37 cellular contexts compared by ENCODE assay signal in the genomic region with DNA sequence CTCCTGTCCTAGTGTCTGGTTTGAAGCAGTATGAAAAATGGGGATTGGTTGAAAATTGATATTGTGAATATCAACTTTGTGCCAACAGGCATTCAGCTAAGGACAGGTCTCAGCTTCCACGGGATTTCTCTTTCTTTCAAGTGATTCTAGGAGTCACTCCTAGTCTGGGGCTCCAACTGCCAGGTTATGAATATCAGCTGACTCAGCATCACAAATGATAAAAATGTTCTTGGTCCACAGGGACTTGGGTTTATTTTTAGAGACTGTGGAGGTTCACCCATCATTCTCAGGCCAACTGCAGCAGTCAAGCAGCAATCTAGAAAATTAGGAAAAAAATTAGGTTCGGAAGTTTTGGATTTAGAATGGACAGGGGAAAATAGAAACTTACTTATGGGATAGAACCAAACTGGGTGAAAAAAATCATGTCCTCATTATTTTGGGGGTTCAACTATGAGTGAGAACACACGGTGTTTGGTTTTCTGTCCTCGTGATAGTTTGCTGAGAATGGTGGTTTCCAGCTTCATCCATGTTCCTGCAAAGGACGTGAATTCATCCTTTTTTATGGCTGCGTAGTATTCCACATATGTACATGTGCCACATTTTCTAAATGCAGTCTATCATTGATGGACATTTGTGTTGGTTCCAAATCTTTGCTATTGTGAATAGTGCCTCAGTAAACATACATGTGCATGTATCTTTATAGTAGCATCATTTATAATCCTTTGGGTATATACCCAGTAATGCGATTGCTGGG. TPM values are rescaled to one million over a fixed set of nuclear protein-coding genes. Genes with fewer than 3 reads are reported as not detected.
"Had no signal": no experiment of that assay in that cellular context is flagged by ENCODE, and none has a peak within 500 bp of the region (broad histone marks: within the 10 kb centered on the region; RNA-seq: fewer than 3 reads in every experiment).

No MANE protein-coding gene starts in this region.

- H3K27me3 ChIP-seq: brain microvascular endothelial cell, esophagus muscularis mucosa, foreskin keratinocyte, gastrocnemius medialis, heart left ventricle had no signal

- H3K36me3 ChIP-seq: brain microvascular endothelial cell, esophagus muscularis mucosa, gastrocnemius medialis, heart left ventricle had no signal

- H3K4me3 Mint-ChIP-seq: activated CD4-positive, alpha-beta memory T cell treated with anti-CD3 and anti-CD28 coated beads for 36 hours; activated CD4-positive, alpha-beta T cell treated with anti-CD3 and anti-CD28 coated beads for 36 hours; activated CD4-positive, alpha-beta T cell treated with anti-CD3 and anti-CD28 coated beads, Interleukin-2, amount 10 ng/mL, durations not matched to agents 24 days and 14 days; activated CD8-positive, alpha-beta T cell treated with anti-CD3 and anti-CD28 coated beads, Interleukin-2, amount 10 ng/mL, durations not matched to agents 7 days and 5 days; activated naive CD8-positive, alpha-beta T cell; activated T-cell treated with anti-CD3 and anti-CD28 coated beads, Interleukin-2, amount 50 U/mL, for 24 hours; activated T-helper 17 cell treated with anti-CD3 and anti-CD28 coated beads, Interleukin-2, amount 50 U/mL, for 72 hours; central memory CD8-positive, alpha-beta T cell; dendritic cell treated with granulocyte-macrophage colony-stimulating factor and Interleukin-4, amounts not matched to agents 40 ng/mL and 50 ng/mL, for 4 days; endodermal cell had no signal

- H3K27ac Mint-ChIP-seq: activated CD4-positive, alpha-beta memory T cell treated with anti-CD3 and anti-CD28 coated beads for 36 hours; activated CD4-positive, alpha-beta T cell treated with anti-CD3 and anti-CD28 coated beads for 36 hours; activated CD4-positive, alpha-beta T cell treated with anti-CD3 and anti-CD28 coated beads, Interleukin-2, amount 10 ng/mL, durations not matched to agents 24 days and 14 days; activated CD8-positive, alpha-beta T cell treated with anti-CD3 and anti-CD28 coated beads, Interleukin-2, amount 10 ng/mL, durations not matched to agents 7 days and 5 days; activated naive CD8-positive, alpha-beta T cell; activated T-cell treated with anti-CD3 and anti-CD28 coated beads, Interleukin-2, amount 50 U/mL, for 24 hours; activated T-helper 17 cell treated with anti-CD3 and anti-CD28 coated beads, Interleukin-2, amount 50 U/mL, for 72 hours; dendritic cell treated with granulocyte-macrophage colony-stimulating factor and Interleukin-4, amounts not matched to agents 40 ng/mL and 50 ng/mL, for 4 days; endodermal cell had no signal

- H3K36me3 Mint-ChIP-seq: activated CD4-positive, alpha-beta memory T cell treated with anti-CD3 and anti-CD28 coated beads for 36 hours; activated naive CD8-positive, alpha-beta T cell had no signal

- FAIRE-seq: astrocyte, bronchial epithelial cell had no signal

- DNase-seq: activated CD4-positive, alpha-beta memory T cell treated with anti-CD3 and anti-CD28 coated beads for 36 hours; activated CD4-positive, alpha-beta T cell treated with anti-CD3 and anti-CD28 coated beads for 36 hours; activated CD4-positive, alpha-beta T cell treated with anti-CD3 and anti-CD28 coated beads, Interleukin-2, amount 10 ng/mL, durations not matched to agents 24 days and 14 days; activated CD4-positive, CD25-positive, alpha-beta regulatory T cell; activated CD4-positive, CD25-positive, alpha-beta regulatory T cell treated with anti-CD3 and anti-CD28 coated beads, Interleukin-2, amount 50 U/mL, for 72 hours; activated CD8-positive, alpha-beta memory T cell treated with anti-CD3 and anti-CD28 coated beads, Interleukin-2, amount 50 U/mL, for 48 hours; activated CD8-positive, alpha-beta T cell treated with anti-CD3 and anti-CD28 coated beads, Interleukin-2, amount 10 ng/mL, durations not matched to agents 7 days and 5 days; activated effector memory CD4-positive, alpha-beta T cell treated with Interleukin-2 at 50 U/mL for 16 hours; activated gamma-delta T cell treated with Interleukin-2 at 50 U/mL for 16 hours; activated naive CD4-positive, alpha-beta T cell treated with anti-CD3 and anti-CD28 coated beads, Interleukin-2, amount 50 U/mL, for 16 hours; activated naive CD4-positive, alpha-beta T cell treated with Interleukin-2 at 50 U/mL for 16 hours; activated T-cell treated with anti-CD3 and anti-CD28 coated beads for 4 hours; activated T-cell treated with anti-CD3 and anti-CD28 coated beads, Interleukin-2, amount 50 U/mL, for 24 hours; amniotic stem cell; anterior cingulate cortex; brain microvascular endothelial cell; dorsolateral prefrontal cortex; effector memory CD4-positive, alpha-beta T cell; endodermal cell; erythroblast; foreskin keratinocyte; gastrocnemius medialis; glutamatergic neuron; heart left ventricle; T-helper 2 cell had no signal

- H3K9me3 Mint-ChIP-seq: activated CD4-positive, alpha-beta memory T cell treated with anti-CD3 and anti-CD28 coated beads for 36 hours; activated CD4-positive, alpha-beta T cell treated with anti-CD3 and anti-CD28 coated beads, Interleukin-2, amount 10 ng/mL, durations not matched to agents 24 days and 14 days; activated T-helper 17 cell treated with anti-CD3 and anti-CD28 coated beads, Interleukin-2, amount 50 U/mL, for 72 hours had no signal

- H3K27ac ChIP-seq: brain microvascular endothelial cell, coronary artery, dorsolateral prefrontal cortex, esophagus muscularis mucosa, foreskin keratinocyte, gastrocnemius medialis, heart left ventricle had no signal

- ATAC-seq: activated CD4-positive, alpha-beta T cell treated with anti-CD3 and anti-CD28 coated beads for 36 hours; activated CD8-positive, alpha-beta T cell treated with anti-CD3 and anti-CD28 coated beads, Interleukin-2, amount 10 ng/mL, durations not matched to agents 7 days and 5 days; activated T-helper 17 cell treated with anti-CD3 and anti-CD28 coated beads, Interleukin-2, amount 50 U/mL, for 72 hours; foreskin keratinocyte; gastrocnemius medialis; heart left ventricle had no signal

- H3K4me1 ChIP-seq: esophagus muscularis mucosa, foreskin keratinocyte, gastrocnemius medialis, heart left ventricle had no signal

- H3K27me3 Mint-ChIP-seq: activated CD4-positive, alpha-beta memory T cell treated with anti-CD3 and anti-CD28 coated beads for 36 hours; activated CD4-positive, alpha-beta T cell treated with anti-CD3 and anti-CD28 coated beads for 36 hours; activated CD4-positive, alpha-beta T cell treated with anti-CD3 and anti-CD28 coated beads, Interleukin-2, amount 10 ng/mL, durations not matched to agents 24 days and 14 days; activated naive CD8-positive, alpha-beta T cell; activated T-helper 17 cell treated with anti-CD3 and anti-CD28 coated beads, Interleukin-2, amount 50 U/mL, for 72 hours; dendritic cell treated with granulocyte-macrophage colony-stimulating factor and Interleukin-4, amounts not matched to agents 40 ng/mL and 50 ng/mL, for 4 days had no signal

- H3K4me3 ChIP-seq: coronary artery, dorsolateral prefrontal cortex, esophagus muscularis mucosa, gastrocnemius medialis, heart left ventricle had no signal

- H3K4me1 Mint-ChIP-seq: activated CD4-positive, alpha-beta T cell treated with anti-CD3 and anti-CD28 coated beads for 36 hours; activated CD4-positive, alpha-beta T cell treated with anti-CD3 and anti-CD28 coated beads, Interleukin-2, amount 10 ng/mL, durations not matched to agents 24 days and 14 days; activated T-helper 17 cell treated with anti-CD3 and anti-CD28 coated beads, Interleukin-2, amount 50 U/mL, for 72 hours; central memory CD8-positive, alpha-beta T cell; endodermal cell had no signal

RNA-seq across cellular contexts. Expression of a gene that starts 29.0 kb away (rescaled TPM):
- total RNA-seq: activated CD4-positive, alpha-beta memory T cell treated with anti-CD3 and anti-CD28 coated beads for 36 hours; activated CD4-positive, alpha-beta T cell treated with anti-CD3 and anti-CD28 coated beads for 36 hours; activated CD4-positive, alpha-beta T cell treated with anti-CD3 and anti-CD28 coated beads, Interleukin-2, amount 10 ng/mL, durations not matched to agents 24 days and 14 days; activated CD8-positive, alpha-beta memory T cell treated with anti-CD3 and anti-CD28 coated beads for 36 hours; activated CD8-positive, alpha-beta T cell treated with anti-CD3 and anti-CD28 coated beads, Interleukin-2, amount 10 ng/mL, durations not matched to agents 7 days and 5 days; activated T-helper 17 cell treated with anti-CD3 and anti-CD28 coated beads, Interleukin-2, amount 50 U/mL, for 72 hours; astrocyte; bronchial epithelial cell; cardiac septum; esophagus muscularis mucosa; foreskin keratinocyte; gastrocnemius medialis; heart left ventricle; T-helper 1 cell treated with Interleukin-12 subunit alpha and Interleukin-12 subunit beta and Interleukin-4 antibody, amounts not matched to agents 30 ng/mL and 1 ng/mL, for 36 hours had no signal
- polyA plus RNA-seq: adipose tissue, foreskin keratinocyte, heart left ventricle had no signal

RNA-seq across cellular contexts. Expression of a gene that starts 30.4 kb away (rescaled TPM):
- total RNA-seq: cardiac septum had no signal

RNA-seq across cellular contexts. Expression of a gene that starts 43.9 kb away (rescaled TPM):
- total RNA-seq: activated CD4-positive, alpha-beta memory T cell treated with anti-CD3 and anti-CD28 coated beads for 36 hours; activated CD4-positive, alpha-beta T cell treated with anti-CD3 and anti-CD28 coated beads for 36 hours; activated CD4-positive, alpha-beta T cell treated with anti-CD3 and anti-CD28 coated beads, Interleukin-2, amount 10 ng/mL, durations not matched to agents 24 days and 14 days; activated CD8-positive, alpha-beta memory T cell treated with anti-CD3 and anti-CD28 coated beads for 36 hours; activated CD8-positive, alpha-beta T cell treated with anti-CD3 and anti-CD28 coated beads, Interleukin-2, amount 10 ng/mL, durations not matched to agents 7 days and 5 days; activated T-helper 17 cell treated with anti-CD3 and anti-CD28 coated beads, Interleukin-2, amount 50 U/mL, for 72 hours; astrocyte; bronchial epithelial cell; cardiac septum; endodermal cell; foreskin keratinocyte; gastrocnemius medialis; T-helper 1 cell treated with Interleukin-12 subunit alpha and Interleukin-12 subunit beta and Interleukin-4 antibody, amounts not matched to agents 30 ng/mL and 1 ng/mL, for 36 hours had no signal
- polyA plus RNA-seq: foreskin keratinocyte, heart left ventricle had no signal
